ENCODE assay signal across 26 cellular contexts in the genomic region with DNA sequence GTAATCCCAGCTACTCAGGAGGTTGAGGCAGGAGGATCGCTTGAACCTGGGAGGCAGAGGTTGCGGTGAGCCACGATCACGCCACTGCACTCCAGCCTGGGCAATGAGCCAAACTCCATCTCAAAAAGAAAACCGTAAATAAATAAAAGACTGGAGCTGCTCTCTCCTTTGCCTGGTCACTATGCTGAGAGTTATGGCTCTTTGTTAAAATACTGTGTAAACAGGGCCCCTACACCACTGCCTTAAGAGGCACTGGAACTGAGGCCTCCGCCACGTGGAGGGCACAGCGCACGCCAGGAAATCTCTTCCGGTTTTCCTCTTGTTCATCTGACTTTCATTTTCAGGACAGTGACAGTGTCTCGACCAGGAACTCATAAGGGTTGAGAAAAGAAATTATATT.
A peak's percentile ranks its signal among the peaks of the same experiment; 100 is the strongest.
DNase-seq lines count a peak whose midpoint lies in the region; ATAC-seq lines count a peak whose summit lies in the region.
"Had no signal": no experiment of that assay in that cellular context is flagged by ENCODE, and none has a peak within 500 bp of the region (broad histone marks: within the 10 kb centered on the region; RNA-seq: fewer than 3 reads in every experiment).

No MANE protein-coding gene starts in this region.

- H3K4me2 ChIP-seq in Karpas-422 (ENCODE audit: low read depth, low read length, poor library complexity, severe bottlenecking): no peak overlapping the region

- no peak overlapping the region for H3K9ac ChIP-seq in Karpas-422 (ENCODE audit: low read length)

- no peaks in the 10 kb centered on the region for H3K9me2 ChIP-seq in Karpas-422 (replicated peaks; ENCODE audit: insufficient read depth, low read length)

- H3K27me3 ChIP-seq in Karpas-422 (ENCODE audit: low read length): no peaks in the 10 kb centered on the region
- H3K27me3 ChIP-seq: BE2C, brain microvascular endothelial cell, upper lobe of left lung had no signal

- intact Hi-C loops in left colon (cut with DNase I, micrococcal nuclease): no loop called here

- H3K4me1 ChIP-seq in Karpas-422 (ENCODE audit: low read length): no peaks in the 10 kb centered on the region
- H3K4me1 ChIP-seq: BE2C, HAP-1 had no signal

- ATAC-seq in left colon: peak; percentile 42
- no peak for ATAC-seq in GM21737 (IDR thresholded peaks at IDR 0.05; ENCODE audit: unreplicated experiment)
- no peak for ATAC-seq in GM19463 (IDR thresholded peaks at IDR 0.05; ENCODE audit: unreplicated experiment)
- no peak for ATAC-seq in HG02885 (IDR thresholded peaks at IDR 0.05; ENCODE audit: poor library complexity, unreplicated experiment)
- ATAC-seq: activated naive CD8-positive, alpha-beta T cell treated with anti-CD3 and anti-CD28 coated beads, Interleukin-2, amount 50 U/mL, for 24 hours; natural killer cell treated with Interleukin-12 subunit alpha and Interleukin-12 subunit beta and Interleukin-15 and Interleukin-18, amount 100 ng/mL, for 72 hours had no signal

- H3K4me3 ChIP-seq in Karpas-422 (ENCODE audit: low read length): no peak overlapping the region
- H3K4me3 ChIP-seq: coronary artery, HAP-1, upper lobe of left lung had no signal

- no peaks in the 10 kb centered on the region for H4K20me1 ChIP-seq in Karpas-422 (ENCODE audit: insufficient read depth, low read depth, low read length)

- no peak overlapping the region for H2AFZ ChIP-seq in Karpas-422 (ENCODE audit: low read length)

- H3K36me3 ChIP-seq in Karpas-422 (ENCODE audit: insufficient read depth, low read length): no peaks in the 10 kb centered on the region
- H3K36me3 ChIP-seq: BE2C, brain microvascular endothelial cell, HAP-1, upper lobe of left lung had no signal

- H3K9me3 ChIP-seq in Karpas-422 (ENCODE audit: low read length): no peaks in the 10 kb centered on the region
- H3K9me3 ChIP-seq: BE2C, HAP-1, upper lobe of left lung had no signal

- H3K27ac ChIP-seq in Karpas-422 (ENCODE audit: low read length): no peak overlapping the region
- H3K27ac ChIP-seq: brain microvascular endothelial cell, coronary artery, upper lobe of left lung had no signal

- no peaks in the 10 kb centered on the region for H3K79me2 ChIP-seq in Karpas-422 (ENCODE audit: low read length)

- DNase-seq in NCI-H146 (lab: John Stamatoyannopoulos, UW) (peak; percentile 22), NCI-H146 treated with DMSO at 0.1 percent for 48 hours (lab: John Stamatoyannopoulos, UW; ENCODE audit: unreplicated experiment) (no peak), NCI-H345 treated with DMSO at 0.1 percent for 48 hours (lab: John Stamatoyannopoulos, UW; ENCODE audit: unreplicated experiment) (peak; percentile 95), left colon (peak in 1 of 2 donors; percentile 40), Karpas-422 (no peak)
- DNase-seq: 8988T; activated CD4-positive, alpha-beta T cell treated with anti-CD3 and anti-CD28 coated beads, Interleukin-2, amount 10 ng/mL, durations not matched to agents 24 days and 14 days; activated CD8-positive, alpha-beta memory T cell treated with anti-CD3 and anti-CD28 coated beads, Interleukin-2, amount 50 U/mL, for 4 hours; activated effector memory CD4-positive, alpha-beta T cell treated with Interleukin-2 at 50 U/mL for 16 hours; activated naive CD8-positive, alpha-beta T cell treated with anti-CD3 and anti-CD28 coated beads, Interleukin-2, amount 50 U/mL, for 24 hours; BE2C; brain microvascular endothelial cell; Calu3; GF-D8; islet precursor cell; mesenchymal stem cell; NCI-H446 treated with DMSO at 0.1 percent for 48 hours; Right ventricle myocardium superior; T-helper 1 cell; upper lobe of left lung had no signal

Comparison
In these comparisons a context has a peak if more than half of its experiments do, and no peak if none do; other contexts are left out.
1. DNase-seq: peak in NCI-H146 (single experiment) and NCI-H345 treated with DMSO at 0.1 percent for 48 hours (single experiment); none in NCI-H146 treated with DMSO at 0.1 percent for 48 hours (single experiment) and Karpas-422 (single experiment).